16 cellular contexts compared by ENCODE assay signal in genomic region chr12:92621833-92622232, GRCh38.
"Had no signal": no experiment of that assay in that cellular context is flagged by ENCODE, and none has a peak within 500 bp of the region (broad histone marks: within the 10 kb centered on the region; RNA-seq: fewer than 3 reads in every experiment).

No MANE protein-coding gene starts in this region.

- ATAC-seq: activated CD8-positive, alpha-beta T cell treated with anti-CD3 and anti-CD28 coated beads for 36 hours; left colon; mucosa of descending colon; natural killer cell treated with Interleukin-12 subunit alpha and Interleukin-12 subunit beta and Interleukin-15 and Interleukin-18, amount 100 ng/mL, for 72 hours had no signal

- H3K9me3 Mint-ChIP-seq: activated T-helper 1 cell treated with anti-CD3 and anti-CD28 coated beads, Interleukin-12 subunit alpha, Interleukin-12 subunit beta, Interleukin-2, Interleukin-4 antibody, amounts not matched to agents 30 ng/mL and 10 ng/mL and 1 ng/mL, durations not matched to agents 14 hours and 24 hours and 36 hours; T-helper 2 cell treated with Interferon-gamma antibody and Interleukin-4, amounts not matched to agents 5 μg/mL and 100 μg/mL, for 36 hours had no signal

- H3K27ac Mint-ChIP-seq: activated CD8-positive, alpha-beta T cell treated with anti-CD3 and anti-CD28 coated beads for 36 hours; activated T-helper 1 cell treated with anti-CD3 and anti-CD28 coated beads, Interleukin-12 subunit alpha, Interleukin-12 subunit beta, Interleukin-2, Interleukin-4 antibody, amounts not matched to agents 30 ng/mL and 10 ng/mL and 1 ng/mL, durations not matched to agents 14 hours and 24 hours and 36 hours; natural killer cell treated with Interleukin-12 subunit alpha and Interleukin-12 subunit beta and Interleukin-15 and Interleukin-18, amount 100 ng/mL, for 72 hours; T-helper 2 cell treated with Interferon-gamma antibody and Interleukin-4, amounts not matched to agents 5 μg/mL and 100 μg/mL, for 36 hours had no signal

- H3K4me3 Mint-ChIP-seq: activated CD8-positive, alpha-beta T cell treated with anti-CD3 and anti-CD28 coated beads for 36 hours; activated T-helper 1 cell treated with anti-CD3 and anti-CD28 coated beads, Interleukin-12 subunit alpha, Interleukin-12 subunit beta, Interleukin-2, Interleukin-4 antibody, amounts not matched to agents 30 ng/mL and 10 ng/mL and 1 ng/mL, durations not matched to agents 14 hours and 24 hours and 36 hours; immature natural killer cell; natural killer cell treated with Interleukin-12 subunit alpha and Interleukin-12 subunit beta and Interleukin-15 and Interleukin-18, amount 100 ng/mL, for 72 hours; T-helper 2 cell treated with Interferon-gamma antibody and Interleukin-4, amounts not matched to agents 5 μg/mL and 100 μg/mL, for 36 hours had no signal

- DNase-seq: activated CD8-positive, alpha-beta memory T cell treated with anti-CD3 and anti-CD28 coated beads, Interleukin-2, amount 50 U/mL, for 4 hours; activated CD8-positive, alpha-beta T cell treated with anti-CD3 and anti-CD28 coated beads for 36 hours; activated naive CD4-positive, alpha-beta T cell treated with Interleukin-2 at 50 U/mL for 16 hours; colonic mucosa; immature natural killer cell; left colon; mucosa of descending colon; stimulated activated CD4-positive, alpha-beta T cell treated with anti-CD3 and anti-CD28 coated beads, Interleukin-4, amount 100 ng/mL, for 4 hours; SW 1271; thyroid gland; uterus had no signal

- H3K4me3 ChIP-seq: colonic mucosa, lung, mucosa of descending colon, thyroid gland, uterus had no signal

- H3K27ac ChIP-seq: colonic mucosa, thyroid gland, uterus, VCaP had no signal

- H3K27me3 Mint-ChIP-seq: activated CD8-positive, alpha-beta T cell treated with anti-CD3 and anti-CD28 coated beads for 36 hours; natural killer cell treated with Interleukin-12 subunit alpha and Interleukin-12 subunit beta and Interleukin-15 and Interleukin-18, amount 100 ng/mL, for 72 hours had no signal

- H3K36me3 ChIP-seq: colonic mucosa, thyroid gland, uterus had no signal

- H3K4me1 ChIP-seq: colonic mucosa, thyroid gland, uterus had no signal

- H3K9me3 ChIP-seq: colonic mucosa, mucosa of descending colon, thyroid gland, uterus had no signal

- H3K27me3 ChIP-seq: colonic mucosa, thyroid gland, uterus had no signal

- H3K4me1 Mint-ChIP-seq: immature natural killer cell had no signal
